ENCODE assay signal across 1 cellular context in genomic region chr20:31595654-31596411, GRCh38.
TF ChIP-seq lines count a peak whose summit lies in the region.

No MANE protein-coding gene starts in this region.

TF ChIP-seq in HepG2, 621 proteins besides CTCF, POLR2A, EP300 and RAD21 (continued from another document and continues in another):
- TF ChIP-seq REST (IDR thresholded peaks at IDR 0.05; ENCODE audit: borderline replicate concordance in 1 of 2, low read depth in 1 of 2, low read length in 2 of 2) (peak in 1 of 2 experiments; percentile 60; a peak in 1 of 4 replicates), KLF15 (CRISPR knock-in tag; IDR thresholded peaks at IDR 0.05; ENCODE audit: borderline replicate concordance) (peak; percentile 89; the same call in 1 of the 2 replicates), SMYD3 (CRISPR knock-in tag; IDR thresholded peaks at IDR 0.05) (0 out of 2 replicates have a peak, but pooled peaks have one; percentile 72), MED8 (CRISPR knock-in tag; IDR thresholded peaks at IDR 0.05; ENCODE audit: insufficient replicate concordance) (peak; percentile 80), HNF4A (CRISPR knock-in tag; IDR thresholded peaks at IDR 0.05) (peak; percentile 81), SIX4 (CRISPR knock-in tag; IDR thresholded peaks at IDR 0.05) (peak; percentile 86), NFAT5 (CRISPR knock-in tag; IDR thresholded peaks at IDR 0.05) (peak; percentile 30; the same call in 1 of the 2 replicates), FOXA3 (CRISPR knock-in tag; IDR thresholded peaks at IDR 0.05) (peak; percentile 48; the same call in 1 of the 2 replicates), ZNF225 (CRISPR knock-in tag; IDR thresholded peaks at IDR 0.05) (peak; percentile 77; the same call in 1 of the 2 replicates), CBFB (CRISPR knock-in tag; IDR thresholded peaks at IDR 0.05) (peak; percentile 46; the same call in 1 of the 2 replicates), HOXA5 (CRISPR knock-in tag; IDR thresholded peaks at IDR 0.05) (peak; percentile 53; the same call in 1 of the 2 replicates), MNT (IDR thresholded peaks at IDR 0.05) (0 out of 2 replicates have a peak, but pooled peaks have one; percentile 10), CCAR2 (optimal IDR thresholded peaks at IDR 0.05; ENCODE audit: low read depth, low read length) (peak; percentile 72), GFI1 (CRISPR knock-in tag; IDR thresholded peaks at IDR 0.05; ENCODE audit: borderline replicate concordance) (0 out of 2 replicates have a peak, but pooled peaks have one; percentile 42), ZNF329 (CRISPR knock-in tag; IDR thresholded peaks at IDR 0.05; ENCODE audit: low read depth) (no peak), RBM22 (optimal IDR thresholded peaks at IDR 0.05; ENCODE audit: low read length) (peak; percentile 66), HOXA9 (CRISPR knock-in tag; IDR thresholded peaks at IDR 0.05; ENCODE audit: borderline replicate concordance) (no peak), ARNTL (CRISPR knock-in tag; IDR thresholded peaks at IDR 0.05) (peak; percentile 85), TEAD3 (CRISPR knock-in tag; optimal IDR thresholded peaks at IDR 0.05; ENCODE audit: borderline replicate concordance) (peak; percentile 55), MXD1 (CRISPR knock-in tag; IDR thresholded peaks at IDR 0.05) (peak; percentile 69; the same call in 1 of the 2 replicates), CERS6 (CRISPR knock-in tag; IDR thresholded peaks at IDR 0.05) (no peak), TBX2 (CRISPR knock-in tag; IDR thresholded peaks at IDR 0.05; ENCODE audit: borderline replicate concordance) (peak; percentile 52), ZFP1 (CRISPR knock-in tag; IDR thresholded peaks at IDR 0.05) (0 out of 2 replicates have a peak, but pooled peaks have one; percentile 8), SUZ12 (IDR thresholded peaks at IDR 0.05; ENCODE audit: low read depth, low read length) (no peak), ZNF513 (CRISPR knock-in tag; conservative IDR thresholded peaks at IDR 0.05) (no peak; the same call in 1 of the 2 replicates), ZNF609 (CRISPR knock-in tag; IDR thresholded peaks at IDR 0.05; ENCODE audit: borderline replicate concordance) (peak; percentile 47; the same call in 1 of the 2 replicates), MIER3 (CRISPR knock-in tag; IDR thresholded peaks at IDR 0.05; ENCODE audit: borderline replicate concordance) (no peak; the same call in 1 of the 2 replicates)
- TF ChIP-seq, protein P1, sequence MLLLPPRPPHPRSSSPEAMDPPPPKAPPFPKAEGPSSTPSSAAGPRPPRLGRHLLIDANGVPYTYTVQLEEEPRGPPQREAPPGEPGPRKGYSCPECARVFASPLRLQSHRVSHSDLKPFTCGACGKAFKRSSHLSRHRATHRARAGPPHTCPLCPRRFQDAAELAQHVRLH (CRISPR knock-in tag; IDR thresholded peaks at IDR 0.05; ENCODE audit: borderline replicate concordance, low read depth): peak; percentile 63; the same call in 1 of the 2 replicates
- TF ChIP-seq, protein P2, sequence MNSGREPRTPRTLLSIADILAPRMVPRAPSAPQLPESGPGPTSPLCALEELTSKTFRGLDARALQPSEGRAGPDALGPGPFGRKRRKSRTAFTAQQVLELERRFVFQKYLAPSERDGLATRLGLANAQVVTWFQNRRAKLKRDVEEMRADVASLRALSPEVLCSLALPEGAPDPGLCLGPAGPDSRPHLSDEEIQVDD (CRISPR knock-in tag; IDR thresholded peaks at IDR 0.05; ENCODE audit: borderline replicate concordance): peak; percentile 89
- TF ChIP-seq, protein P3, sequence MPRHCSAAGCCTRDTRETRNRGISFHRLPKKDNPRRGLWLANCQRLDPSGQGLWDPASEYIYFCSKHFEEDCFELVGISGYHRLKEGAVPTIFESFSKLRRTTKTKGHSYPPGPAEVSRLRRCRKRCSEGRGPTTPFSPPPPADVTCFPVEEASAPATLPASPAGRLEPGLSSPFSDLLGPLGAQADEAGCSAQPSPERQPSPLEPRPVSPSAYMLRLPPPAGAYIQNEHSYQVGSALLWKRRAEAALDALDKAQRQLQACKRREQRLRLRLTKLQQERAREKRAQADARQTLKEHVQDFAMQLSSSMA (CRISPR knock-in tag; IDR thresholded peaks at IDR 0.05): 0 out of 2 replicates have a peak, but pooled peaks have one; percentile 58
- TF ChIP-seq, protein P4, sequence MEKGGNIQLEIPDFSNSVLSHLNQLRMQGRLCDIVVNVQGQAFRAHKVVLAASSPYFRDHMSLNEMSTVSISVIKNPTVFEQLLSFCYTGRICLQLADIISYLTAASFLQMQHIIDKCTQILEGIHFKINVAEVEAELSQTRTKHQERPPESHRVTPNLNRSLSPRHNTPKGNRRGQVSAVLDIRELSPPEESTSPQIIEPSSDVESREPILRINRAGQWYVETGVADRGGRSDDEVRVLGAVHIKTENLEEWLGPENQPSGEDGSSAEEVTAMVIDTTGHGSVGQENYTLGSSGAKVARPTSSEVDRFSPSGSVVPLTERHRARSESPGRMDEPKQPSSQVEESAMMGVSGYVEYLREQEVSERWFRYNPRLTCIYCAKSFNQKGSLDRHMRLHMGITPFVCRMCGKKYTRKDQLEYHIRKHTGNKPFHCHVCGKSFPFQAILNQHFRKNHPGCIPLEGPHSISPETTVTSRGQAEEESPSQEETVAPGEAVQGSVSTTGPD (CRISPR knock-in tag; IDR thresholded peaks at IDR 0.05): peak; percentile 66; the same call in 1 of the 2 replicates
